24 cellular contexts compared by ENCODE assay signal in genomic region chr10:86311176-86311575, GRCh38. TPM values are rescaled to one million over a fixed set of nuclear protein-coding genes. Genes with fewer than 3 reads are reported as not detected.
"Had no signal": no experiment of that assay in that cellular context is flagged by ENCODE, and none has a peak within 500 bp of the region (broad histone marks: within the 10 kb centered on the region; RNA-seq: fewer than 3 reads in every experiment).

No MANE protein-coding gene starts in this region.

- H3K27ac ChIP-seq: brain microvascular endothelial cell, cardiac muscle cell had no signal

- ATAC-seq: activated CD8-positive, alpha-beta memory T cell treated with anti-CD3 and anti-CD28 coated beads, Interleukin-2, amount 10 ng/mL, durations not matched to agents 7 days and 5 days; PC-3 had no signal

- H3K4me3 ChIP-seq: cardiac muscle cell had no signal

- H3K27me3 ChIP-seq: brain microvascular endothelial cell, cardiac muscle cell had no signal

- H3K36me3 ChIP-seq: brain microvascular endothelial cell, cardiac muscle cell had no signal

- DNase-seq: activated B cell treated with CpG ODN at 0.5 μM for 24 hours; activated CD4-positive, alpha-beta T cell treated with anti-CD3 and anti-CD28 coated beads for 1 hour; activated CD4-positive, alpha-beta T cell treated with anti-CD3 and anti-CD28 coated beads, Interleukin-2, amount 10 ng/mL, durations not matched to agents 24 days and 14 days; activated CD4-positive, alpha-beta T cell treated with anti-CD3 and anti-CD28 coated beads, Interleukin-2, amount 50 U/mL, for 48 hours; activated CD8-positive, alpha-beta memory T cell treated with anti-CD3 and anti-CD28 coated beads, Interleukin-2, amount 10 ng/mL, durations not matched to agents 7 days and 5 days; activated gamma-delta T cell; activated naive CD4-positive, alpha-beta T cell treated with anti-CD3 and anti-CD28 coated beads for 36 hours; activated T-cell treated with anti-CD3 and anti-CD28 coated beads, Interleukin-2, amount 50 U/mL, for 24 hours; brain microvascular endothelial cell; Karpas-422; MM.1S; NCI-H1105; NCI-H1436; NCI-H1694 treated with DMSO at 0.1 percent for 48 hours; NCI-H2029 treated with DMSO at 0.1 percent for 48 hours; NCI-H345; NCI-H510A; NCI-H526 treated with DMSO at 0.1 percent for 48 hours; PC-3; SIG-M5; T-helper 2 cell; T1000 had no signal

RNA-seq across cellular contexts. Expression of gene GRID1, which starts 55.4 kb away (rescaled TPM):
- total RNA-seq: activated B cell treated with CpG ODN at 0.5 μM for 24 hours; activated CD4-positive, alpha-beta T cell treated with anti-CD3 and anti-CD28 coated beads, Interleukin-2, amount 10 ng/mL, durations not matched to agents 24 days and 14 days; activated CD8-positive, alpha-beta memory T cell treated with anti-CD3 and anti-CD28 coated beads, Interleukin-2, amount 10 ng/mL, durations not matched to agents 7 days and 5 days; activated naive CD4-positive, alpha-beta T cell treated with anti-CD3 and anti-CD28 coated beads for 36 hours; activated T-helper 1 cell treated with anti-CD3 and anti-CD28 coated beads, Interleukin-12 subunit alpha, Interleukin-12 subunit beta, Interleukin-2, Interleukin-4 antibody, amounts not matched to agents 30 ng/mL and 10 ng/mL and 1 ng/mL, durations not matched to agents 14 hours and 24 hours and 36 hours; PC-3 had no signal
